In the genomic region with DNA sequence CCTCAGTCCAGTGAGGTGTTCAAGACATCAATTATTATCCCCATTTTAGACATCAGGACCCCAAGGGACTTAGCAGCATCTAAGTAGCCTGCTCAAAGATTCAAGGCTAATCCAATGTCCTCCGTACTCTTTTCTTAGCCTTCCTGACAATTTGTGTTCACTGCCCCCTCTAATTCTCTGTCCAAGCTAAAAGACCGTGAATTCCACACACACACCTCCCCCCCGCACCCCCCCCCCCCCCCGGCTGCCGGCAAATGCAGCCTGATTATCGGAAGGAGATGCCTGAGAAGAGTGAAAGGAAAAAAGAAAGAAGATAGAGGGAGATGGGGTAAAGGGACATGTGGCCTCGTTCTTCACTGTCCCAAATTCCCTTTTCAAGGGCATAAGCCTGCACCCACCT, we compare ENCODE assay signal across 13 cellular contexts.
"Had no signal": no experiment of that assay in that cellular context is flagged by ENCODE, and none has a peak within 500 bp of the region (broad histone marks: within the 10 kb centered on the region; RNA-seq: fewer than 3 reads in every experiment).

No MANE protein-coding gene starts in this region.

- H3K9me3 Mint-ChIP-seq: activated CD8-positive, alpha-beta T cell treated with anti-CD3 and anti-CD28 coated beads for 36 hours; activated naive CD8-positive, alpha-beta T cell treated with anti-CD3 and anti-CD28 coated beads, Interleukin-2, amount 50 U/mL, for 24 hours; nephron had no signal

- H3K4me1 ChIP-seq: gastroesophageal sphincter had no signal

- H3K27ac ChIP-seq: tibial artery, vagina, WERI-Rb-1 had no signal

- H3K4me3 ChIP-seq: gastroesophageal sphincter, tibial artery, vagina had no signal

- H3K9me3 ChIP-seq: gastroesophageal sphincter, tibial artery, vagina had no signal

- H3K4me1 Mint-ChIP-seq: activated naive CD8-positive, alpha-beta T cell treated with anti-CD3 and anti-CD28 coated beads, Interleukin-2, amount 50 U/mL, for 24 hours; nephron had no signal

- H3K27me3 ChIP-seq: vagina had no signal

- H3K36me3 ChIP-seq: gastroesophageal sphincter, tibial artery, vagina, WERI-Rb-1 had no signal

- H3K4me3 Mint-ChIP-seq: activated CD8-positive, alpha-beta T cell treated with anti-CD3 and anti-CD28 coated beads for 36 hours; activated naive CD8-positive, alpha-beta T cell treated with anti-CD3 and anti-CD28 coated beads, Interleukin-2, amount 50 U/mL, for 24 hours; nephron had no signal

- ATAC-seq: activated CD8-positive, alpha-beta T cell treated with anti-CD3 and anti-CD28 coated beads for 36 hours; activated naive CD8-positive, alpha-beta T cell treated with anti-CD3 and anti-CD28 coated beads, Interleukin-2, amount 50 U/mL, for 24 hours had no signal

- H3K27ac Mint-ChIP-seq: activated CD8-positive, alpha-beta T cell treated with anti-CD3 and anti-CD28 coated beads for 36 hours; activated naive CD8-positive, alpha-beta T cell treated with anti-CD3 and anti-CD28 coated beads, Interleukin-2, amount 50 U/mL, for 24 hours; nephron had no signal

- DNase-seq: activated CD4-positive, alpha-beta T cell treated with anti-CD3 and anti-CD28 coated beads for 4 hours; activated CD8-positive, alpha-beta memory T cell treated with anti-CD3 and anti-CD28 coated beads, Interleukin-2, amount 50 U/mL, for 4 hours; activated CD8-positive, alpha-beta T cell treated with anti-CD3 and anti-CD28 coated beads for 36 hours; activated naive CD4-positive, alpha-beta T cell; activated naive CD8-positive, alpha-beta T cell treated with anti-CD3 and anti-CD28 coated beads, Interleukin-2, amount 50 U/mL, for 24 hours; hypothalamus; stimulated activated CD4-positive, alpha-beta T cell treated with anti-CD3 and anti-CD28 coated beads, Interleukin-4, amount 100 ng/mL, for 24 hours; T1000; tibial artery; WERI-Rb-1 had no signal
